Comparison of ENCODE assay signal across 2 cellular contexts in the genomic region with DNA sequence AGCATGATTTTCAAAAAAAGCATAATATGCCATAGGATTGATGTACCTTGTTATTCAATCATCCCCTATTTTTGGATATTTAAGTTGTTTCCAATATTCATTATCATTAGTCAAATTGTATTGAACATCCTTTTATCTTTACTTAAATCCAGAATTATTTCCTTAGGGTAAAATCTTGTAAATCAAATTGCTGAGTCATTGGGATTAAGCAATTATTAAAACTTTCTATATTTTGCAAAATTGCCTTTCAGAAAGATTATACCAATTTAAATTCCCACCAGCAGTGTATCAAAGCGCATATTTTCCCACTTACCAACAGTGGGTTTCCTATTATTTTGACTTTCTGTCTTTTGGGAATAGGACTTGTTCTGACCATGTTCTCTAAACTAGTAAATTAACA.
TF ChIP-seq lines count a peak whose summit lies in the region.

No MANE protein-coding gene starts in this region.

TF ChIP-seq in HepG2, 621 proteins besides CTCF, POLR2A, EP300 and RAD21:
- TF ChIP-seq ZNF260 (CRISPR knock-in tag; IDR thresholded peaks at IDR 0.05; ENCODE audit: borderline replicate concordance, low read depth) = no peak
- no peak for TF ChIP-seq THAP8 (CRISPR knock-in tag; IDR thresholded peaks at IDR 0.05; ENCODE audit: borderline replicate concordance)
- no peak for TF ChIP-seq PHF21A (CRISPR knock-in tag; IDR thresholded peaks at IDR 0.05)
- TF ChIP-seq THAP9 (CRISPR knock-in tag; IDR thresholded peaks at IDR 0.05; ENCODE audit: borderline replicate concordance) = no peak
- no peak for TF ChIP-seq ZC3H4 (CRISPR knock-in tag; IDR thresholded peaks at IDR 0.05; ENCODE audit: borderline replicate concordance)
- TF ChIP-seq MAFK (conservative IDR thresholded peaks at IDR 0.05 in 1 of 2, IDR thresholded peaks at IDR 0.05 in 1 of 2; ENCODE audit: low read length in 2 of 2) = peak in 1 of 2 experiments; percentile 57; a peak in 2 of 4 replicates
- peak; percentile 58; the same call in 1 of the 2 replicates for TF ChIP-seq NFE2L2 (IDR thresholded peaks at IDR 0.05; ENCODE audit: low read length)

TF ChIP-seq in IMR-90, 13 proteins besides CTCF, POLR2A, EP300 and RAD21:
- no peak for TF ChIP-seq BHLHE40 (IDR thresholded peaks at IDR 0.05; ENCODE audit: low read depth, low read length)
- no peak for TF ChIP-seq RCOR1 (IDR thresholded peaks at IDR 0.05; ENCODE audit: insufficient replicate concordance, low read length)
- TF ChIP-seq, protein P1, sequence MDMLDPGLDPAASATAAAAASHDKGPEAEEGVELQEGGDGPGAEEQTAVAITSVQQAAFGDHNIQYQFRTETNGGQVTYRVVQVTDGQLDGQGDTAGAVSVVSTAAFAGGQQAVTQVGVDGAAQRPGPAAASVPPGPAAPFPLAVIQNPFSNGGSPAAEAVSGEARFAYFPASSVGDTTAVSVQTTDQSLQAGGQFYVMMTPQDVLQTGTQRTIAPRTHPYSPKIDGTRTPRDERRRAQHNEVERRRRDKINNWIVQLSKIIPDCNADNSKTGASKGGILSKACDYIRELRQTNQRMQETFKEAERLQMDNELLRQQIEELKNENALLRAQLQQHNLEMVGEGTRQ (IDR thresholded peaks at IDR 0.05; ENCODE audit: low read depth, low read length) = no peak
- TF ChIP-seq CEBPB (IDR thresholded peaks at IDR 0.05; ENCODE audit: low read depth, low read length) = no peak
- no peak for TF ChIP-seq FOS (IDR thresholded peaks at IDR 0.05; ENCODE audit: low read depth, low read length)
- TF ChIP-seq MAFK (IDR thresholded peaks at IDR 0.05; ENCODE audit: low read depth, low read length) = peak; percentile 60
- TF ChIP-seq, protein P2, sequence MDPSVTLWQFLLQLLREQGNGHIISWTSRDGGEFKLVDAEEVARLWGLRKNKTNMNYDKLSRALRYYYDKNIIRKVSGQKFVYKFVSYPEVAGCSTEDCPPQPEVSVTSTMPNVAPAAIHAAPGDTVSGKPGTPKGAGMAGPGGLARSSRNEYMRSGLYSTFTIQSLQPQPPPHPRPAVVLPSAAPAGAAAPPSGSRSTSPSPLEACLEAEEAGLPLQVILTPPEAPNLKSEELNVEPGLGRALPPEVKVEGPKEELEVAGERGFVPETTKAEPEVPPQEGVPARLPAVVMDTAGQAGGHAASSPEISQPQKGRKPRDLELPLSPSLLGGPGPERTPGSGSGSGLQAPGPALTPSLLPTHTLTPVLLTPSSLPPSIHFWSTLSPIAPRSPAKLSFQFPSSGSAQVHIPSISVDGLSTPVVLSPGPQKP (IDR thresholded peaks at IDR 0.05; ENCODE audit: borderline replicate concordance, low read depth, low read length) = no peak
- TF ChIP-seq CHD1 (IDR thresholded peaks at IDR 0.05; ENCODE audit: low read depth, low read length) = no peak
- TF ChIP-seq NFE2L2 (IDR thresholded peaks at IDR 0.05; ENCODE audit: low read depth, low read length) = peak; percentile 91
- no peak for TF ChIP-seq MXI1 (IDR thresholded peaks at IDR 0.05; ENCODE audit: borderline replicate concordance, low read depth, low read length)
- TF ChIP-seq SMC3 (IDR thresholded peaks at IDR 0.05; ENCODE audit: low read depth, low read length) = no peak
- no peak for TF ChIP-seq MAZ (IDR thresholded peaks at IDR 0.05; ENCODE audit: borderline replicate concordance, low read depth, low read length)
- no peak for TF ChIP-seq RFX5 (IDR thresholded peaks at IDR 0.05; ENCODE audit: low read depth, low read length)
